32 cellular contexts compared by ENCODE assay signal in the genomic region with DNA sequence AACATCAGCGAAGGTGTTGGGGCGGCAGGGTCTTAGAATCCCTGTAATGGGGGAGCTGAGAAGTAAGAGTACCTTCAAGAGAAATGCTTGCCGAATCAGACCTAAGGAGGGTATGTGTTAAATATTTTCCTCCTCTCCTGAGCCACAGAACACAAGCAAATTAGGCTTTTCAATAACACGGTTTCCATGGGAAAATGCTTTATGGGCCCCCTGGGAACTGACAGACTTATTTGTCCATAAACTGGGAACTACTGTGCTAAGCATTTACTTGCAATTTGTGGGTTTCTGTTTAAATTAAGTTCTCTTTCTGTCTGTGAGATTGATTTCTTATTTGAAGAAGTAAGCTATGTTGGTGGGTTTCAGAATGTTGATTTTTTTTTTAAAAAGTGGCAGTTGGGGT. TPM values are rescaled to one million over a fixed set of nuclear protein-coding genes. Genes with fewer than 3 reads are reported as not detected.
DNase-seq lines count a peak whose midpoint lies in the region; ATAC-seq, FAIRE-seq and TF ChIP-seq lines count a peak whose summit lies in the region.
"Had no signal": no experiment of that assay in that cellular context is flagged by ENCODE, and none has a peak within 500 bp of the region (broad histone marks: within the 10 kb centered on the region; RNA-seq: fewer than 3 reads in every experiment).

No MANE protein-coding gene starts in this region.

- no peak overlapping the region for H2BK12ac ChIP-seq in trophoblast cell (ENCODE audit: low read length)

- no peaks in the 10 kb centered on the region for H3K27me3 Mint-ChIP-seq in astrocyte (ENCODE audit: low read depth, unreplicated experiment)
- H3K27me3 Mint-ChIP-seq: CD4-positive, alpha-beta memory T cell had no signal

- DNase-seq in NCI-H526 (lab: John Stamatoyannopoulos, UW) = peak; percentile 1 to 6
- DNase-seq in NCI-H526 treated with DMSO at 0.1 percent for 48 hours (lab: John Stamatoyannopoulos, UW) = no peak
- DNase-seq in HEK293T (ENCODE audit: extremely low spot score) = no peak
- DNase-seq in astrocyte (ENCODE audit: low read depth) = no peak
- no peak for DNase-seq in trophoblast cell
- DNase-seq in NCI-H748 (lab: John Stamatoyannopoulos, UW; ENCODE audit: unreplicated experiment) = no peak
- DNase-seq in kidney glomerular epithelial cell (lab: John Stamatoyannopoulos, UW) = no peak
- DNase-seq: activated CD4-positive, alpha-beta T cell treated with anti-CD3 and anti-CD28 coated beads, Interleukin-2, amount 50 U/mL, for 1 hour; activated naive CD4-positive, alpha-beta T cell treated with anti-CD3 and anti-CD28 coated beads, Interleukin-2, amount 50 U/mL, for 16 hours; CD4-positive, alpha-beta memory T cell; colonic mucosa; DMS 273 treated with DMSO at 0.1 percent for 48 hours; effector CD8-positive, alpha-beta T cell; foreskin fibroblast; GM23248; KBM-7; NCI-H1417; NCI-H2029 treated with DMSO at 0.1 percent for 48 hours; NCI-H345; PC-3; right cardiac atrium; spleen had no signal

- CTCF ChIA-PET in HEK293T (lab: Yijun Ruan, JAX) = interaction anchor here (0.6 to 1.9 kb wide), 3 partner anchors 9 to 306 kb away, joined by 3 to 9 read pairs (median 5); no protein-coding TSS in a partner anchor

- no peak overlapping the region for H2AK5ac ChIP-seq in trophoblast cell (ENCODE audit: low read length)

- H3K79me2 ChIP-seq in astrocyte (ENCODE audit: insufficient read depth, low read length) = peaks cover 97% of the 10 kb centered on the region
- peaks cover 10% of the 10 kb centered on the region for H3K79me2 ChIP-seq in trophoblast cell (ENCODE audit: control insufficient read depth, insufficient read depth, low read length, poor library complexity)

- H3K9ac ChIP-seq in astrocyte (ENCODE audit: low read length) (no peak overlapping the region), trophoblast cell (ENCODE audit: low read length) (no peak overlapping the region)
- H3K9ac ChIP-seq: GM23248, neural progenitor cell had no signal

- ATAC-seq in GM21786 (IDR thresholded peaks at IDR 0.05; ENCODE audit: unreplicated experiment) = no peak
- ATAC-seq: PC-3, right cardiac atrium had no signal

- H2BK120ac ChIP-seq in trophoblast cell (ENCODE audit: insufficient read depth, low read length, poor library complexity) = no peak overlapping the region

- no peak overlapping the region for H2BK5ac ChIP-seq in trophoblast cell (ENCODE audit: low read depth, low read length, poor library complexity)

- H3K4me1 Mint-ChIP-seq in astrocyte (ENCODE audit: low read depth, unreplicated experiment) = peaks cover 14% of the 10 kb centered on the region

- H3K9me3 ChIP-seq in astrocyte (ENCODE audit: insufficient read depth, low read depth, low read length) (no peaks in the 10 kb centered on the region), trophoblast cell (ENCODE audit: insufficient read depth, low read depth, low read length) (no peaks in the 10 kb centered on the region)
- H3K9me3 ChIP-seq: colonic mucosa, spleen had no signal

- TF ChIP-seq CTCF in astrocyte (IDR thresholded peaks at IDR 0.05; ENCODE audit: insufficient read depth, low read depth, low read length) = no peak

- peak overlapping the region; percentile 27 for H3K4me3 Mint-ChIP-seq in astrocyte (ENCODE audit: unreplicated experiment)
- H3K4me3 Mint-ChIP-seq: activated T-helper 1 cell treated with anti-CD3 and anti-CD28 coated beads, Interleukin-12 subunit alpha, Interleukin-12 subunit beta, Interleukin-2, Interleukin-4 antibody, amounts not matched to agents 30 ng/mL and 10 ng/mL and 1 ng/mL, durations not matched to agents 14 hours and 24 hours and 36 hours; CD4-positive, alpha-beta memory T cell had no signal

- FAIRE-seq in astrocyte (lab: Jason Lieb, UNC) = no peak
- FAIRE-seq: urothelium cell line had no signal

- H3K36me3 ChIP-seq in astrocyte (ENCODE audit: insufficient read depth, low read length) = peaks cover 4% of the 10 kb centered on the region
- H3K36me3 ChIP-seq in trophoblast cell (ENCODE audit: control insufficient read depth in 1 of 2, insufficient read depth in 2 of 2, low read length in 2 of 2) = peaks cover 4 to 11% of the 10 kb centered on the region in 2 experiments
- H3K36me3 ChIP-seq: colonic mucosa had no signal

- no peaks in the 10 kb centered on the region for H3K27me3 ChIP-seq in astrocyte (ENCODE audit: insufficient read depth, low read length)
- H3K27me3 ChIP-seq in trophoblast cell (ENCODE audit: insufficient read depth, low read length) = no peaks in the 10 kb centered on the region
- H3K27me3 ChIP-seq: cardiac muscle cell, colonic mucosa, neural progenitor cell, spleen had no signal

- H4K20me1 ChIP-seq in astrocyte (ENCODE audit: insufficient read depth, low read length) = peaks cover 80% of the 10 kb centered on the region

- H4K12ac ChIP-seq in trophoblast cell (ENCODE audit: low read depth, low read length) = no peak overlapping the region

- POLR2A ChIA-PET in HEK293T (lab: Yijun Ruan, JAX) = no interaction called here

- no CpG with 5 or more reads among the region's 4 CpGs for WGBS in trophoblast cell (ENCODE audit: extremely low coverage, insufficient coverage, insufficient read length)

- no peak overlapping the region for H3K18ac ChIP-seq in trophoblast cell (ENCODE audit: low read length)

- no peak overlapping the region for H3K4me3 ChIP-seq in astrocyte (ENCODE audit: insufficient read depth, low read depth, low read length)
- no peak overlapping the region for H3K4me3 ChIP-seq in trophoblast cell (ENCODE audit: low read depth, low read length)
- H3K4me3 ChIP-seq: cardiac muscle cell, colonic mucosa, GM23248, lung, neural progenitor cell, spleen had no signal

- H2AFZ ChIP-seq in astrocyte (ENCODE audit: low read depth, low read length) (no peak overlapping the region), trophoblast cell (ENCODE audit: insufficient read depth, low read length, poor library complexity) (no peak overlapping the region)
- H2AFZ ChIP-seq: GM23248, neural progenitor cell had no signal

- H3K9me3 Mint-ChIP-seq in astrocyte (ENCODE audit: unreplicated experiment) = no peaks in the 10 kb centered on the region
- H3K9me3 Mint-ChIP-seq: activated T-helper 1 cell treated with anti-CD3 and anti-CD28 coated beads, Interleukin-12 subunit alpha, Interleukin-12 subunit beta, Interleukin-2, Interleukin-4 antibody, amounts not matched to agents 30 ng/mL and 10 ng/mL and 1 ng/mL, durations not matched to agents 14 hours and 24 hours and 36 hours; CD4-positive, alpha-beta memory T cell had no signal

- H3K36me3 Mint-ChIP-seq in astrocyte (ENCODE audit: low read depth, unreplicated experiment) = peaks cover 7% of the 10 kb centered on the region

- H3K27ac ChIP-seq in astrocyte (ENCODE audit: low read depth, low read length) (no peak overlapping the region), trophoblast cell (ENCODE audit: low read depth, low read length) (no peak overlapping the region)
- H3K27ac ChIP-seq: 22Rv1, cardiac muscle cell, colonic mucosa, GM23248, neural progenitor cell, VCaP had no signal

- H3K23ac ChIP-seq in trophoblast cell (ENCODE audit: low read length) = no peak overlapping the region

- H4K8ac ChIP-seq in trophoblast cell (ENCODE audit: low read depth, low read length) = no peak overlapping the region

- no peaks in the 10 kb centered on the region for H3K79me1 ChIP-seq in trophoblast cell (ENCODE audit: low read length)

- H3K27ac Mint-ChIP-seq in astrocyte (ENCODE audit: unreplicated experiment) = no peak overlapping the region
- H3K27ac Mint-ChIP-seq: activated T-helper 1 cell treated with anti-CD3 and anti-CD28 coated beads, Interleukin-12 subunit alpha, Interleukin-12 subunit beta, Interleukin-2, Interleukin-4 antibody, amounts not matched to agents 30 ng/mL and 10 ng/mL and 1 ng/mL, durations not matched to agents 14 hours and 24 hours and 36 hours had no signal

- no peaks in the 10 kb centered on the region for H3K4me1 ChIP-seq in astrocyte (ENCODE audit: insufficient read depth, low read length)
- peaks cover 0 to 3% of the 10 kb centered on the region in 2 experiments for H3K4me1 ChIP-seq in trophoblast cell (ENCODE audit: control insufficient read depth in 1 of 2, insufficient read depth in 2 of 2, low read length in 2 of 2)
- H3K4me1 ChIP-seq: colonic mucosa had no signal

- no peak overlapping the region for H4K91ac ChIP-seq in trophoblast cell (ENCODE audit: low read depth, low read length)

- no peak overlapping the region for H3K14ac ChIP-seq in trophoblast cell (ENCODE audit: low read length)

- peak overlapping the region; percentile 76 for H3K4ac ChIP-seq in trophoblast cell (ENCODE audit: low read depth, low read length)

- H3K4me2 ChIP-seq in astrocyte (ENCODE audit: low read length) (no peak overlapping the region), trophoblast cell (ENCODE audit: low read length) (no peak overlapping the region)
- H3K4me2 ChIP-seq: neural progenitor cell had no signal

TF ChIP-seq in HEK293T, 16 proteins besides CTCF, POLR2A, EP300 and RAD21:
- TF ChIP-seq TARDBP (IDR thresholded peaks at IDR 0.05) = no peak
- TF ChIP-seq, protein P1, sequence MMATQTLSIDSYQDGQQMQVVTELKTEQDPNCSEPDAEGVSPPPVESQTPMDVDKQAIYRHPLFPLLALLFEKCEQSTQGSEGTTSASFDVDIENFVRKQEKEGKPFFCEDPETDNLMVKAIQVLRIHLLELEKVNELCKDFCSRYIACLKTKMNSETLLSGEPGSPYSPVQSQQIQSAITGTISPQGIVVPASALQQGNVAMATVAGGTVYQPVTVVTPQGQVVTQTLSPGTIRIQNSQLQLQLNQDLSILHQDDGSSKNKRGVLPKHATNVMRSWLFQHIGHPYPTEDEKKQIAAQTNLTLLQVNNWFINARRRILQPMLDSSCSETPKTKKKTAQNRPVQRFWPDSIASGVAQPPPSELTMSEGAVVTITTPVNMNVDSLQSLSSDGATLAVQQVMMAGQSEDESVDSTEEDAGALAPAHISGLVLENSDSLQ (IDR thresholded peaks at IDR 0.05) = peak; percentile 29; the same call in 1 of the 2 replicates

RNA-seq across cellular contexts. Expression of gene RBM17, which starts 7.0 kb away (rescaled TPM):
- 69.7 and 71.3 TPM in 2 replicates for total RNA-seq in astrocyte
- 106 and 108 TPM in 2 replicates for polyA plus RNA-seq in trophoblast cell (2013)

RNA-seq across cellular contexts. Expression of gene IL2RA, which starts 33.6 kb away (rescaled TPM):
- not detected in 2 replicates for total RNA-seq in astrocyte
- not detected in 2 replicates for polyA plus RNA-seq in trophoblast cell (2013)
- total RNA-seq: cardiac muscle cell, epithelial cell of proximal tubule, GM23248, PC-3, temporal lobe had no signal
- polyA plus RNA-seq: cardiac muscle cell, GM23248 had no signal

Comparison
In these comparisons a context has a peak if more than half of its experiments do, and no peak if none do; other contexts are left out.
1. DNase-seq: peak in NCI-H526 (2 of 2); none in NCI-H526 treated with DMSO at 0.1 percent for 48 hours (single experiment), HEK293T (single experiment), astrocyte (single experiment), trophoblast cell (0 of 2), NCI-H748 (single experiment) and kidney glomerular epithelial cell (single experiment).